In the genomic region with DNA sequence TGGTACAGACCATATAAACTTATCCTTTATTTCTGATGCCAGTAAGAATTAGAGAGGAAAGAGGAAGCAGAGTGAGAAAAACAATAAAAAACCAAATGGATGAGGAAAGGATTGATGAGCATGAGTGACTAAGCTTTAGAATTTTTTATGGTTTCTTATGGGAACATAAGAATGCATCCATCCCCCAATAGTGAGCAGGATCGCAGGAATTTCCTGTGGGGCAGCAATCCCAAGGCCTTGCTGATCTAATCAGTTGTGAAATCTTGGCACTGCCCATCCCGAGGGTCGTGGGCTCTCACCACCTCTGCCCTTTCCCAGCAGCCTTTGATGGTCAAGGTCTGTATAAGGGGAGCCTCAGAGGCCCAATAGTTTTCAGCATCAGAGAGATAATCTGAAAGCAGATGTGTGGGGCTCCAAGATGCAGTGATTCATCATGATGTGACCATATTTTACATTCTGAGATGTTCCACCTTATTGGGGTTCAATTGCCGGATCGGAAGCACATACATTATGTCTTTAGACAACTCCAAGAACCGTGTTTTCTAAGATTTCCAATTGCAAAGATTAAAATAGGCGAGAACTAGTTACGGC, we compare ENCODE assay signal across 14 cellular contexts.
DNase-seq lines count a peak whose midpoint lies in the region; ATAC-seq and TF ChIP-seq lines count a peak whose summit lies in the region.
"Had no signal": no experiment of that assay in that cellular context is flagged by ENCODE, and none has a peak within 500 bp of the region (broad histone marks: within the 10 kb centered on the region; RNA-seq: fewer than 3 reads in every experiment).

No MANE protein-coding gene starts in this region.

- no peak overlapping the region for H3K9ac ChIP-seq in IMR-90 (ENCODE audit: low read depth, low read length)

- H3K36me3 ChIP-seq in IMR-90 (ENCODE audit: control insufficient read depth, insufficient read depth, low read length) (no peaks in the 10 kb centered on the region), brain microvascular endothelial cell (replicated peaks) (no peaks in the 10 kb centered on the region), gastroesophageal sphincter (no peaks in the 10 kb centered on the region)
- H3K36me3 ChIP-seq: ovary had no signal

- WGBS in IMR-90 (ENCODE audit: extremely low coverage in 2 of 2, insufficient read length in 1 of 2), 2 experiments: 83% methylated on average over 2 of the region's 8 CpGs; no CpG with 5 or more reads in 1 of the 2 experiments
- WGBS in gastroesophageal sphincter (ENCODE audit: low coverage in 1 of 2), 2 donors: 79 to 89% methylated on average over 8 of the region's 8 CpGs

- CTCF ChIA-PET in AG04449 (lab: Yijun Ruan, JAX): no interaction called here
- CTCF ChIA-PET in IMR-90 (lab: Yijun Ruan, JAX): no interaction called here

- no peaks in the 10 kb centered on the region for H3K79me1 ChIP-seq in IMR-90 (ENCODE audit: low read depth in 1 of 2, low read length in 2 of 2)

- peak overlapping the region; percentile 100 for H2BK20ac ChIP-seq in IMR-90 (ENCODE audit: low read depth, low read length)

- in situ Hi-C loops in IMR-90 (cut with MboI; ENCODE audit: low sequenced_read_pairs): no loop called here
- in situ Hi-C loops in brain microvascular endothelial cell (cut with HindIII; ENCODE audit: low pct_ligation_motif_present, low sequenced_read_pairs): no loop called here

- BruUV-seq in IMR-90 (replicated peaks; lab: Mats Ljungman, UMichigan): no TSS peak

- peak overlapping the region; percentile 96 to 99 for H4K8ac ChIP-seq in IMR-90 (ENCODE audit: low read depth in 2 of 2, low read length in 2 of 2)

- no peaks in the 10 kb centered on the region for H3K27me3 ChIP-seq in IMR-90 (ENCODE audit: control insufficient read depth, insufficient read depth, low read length)
- no peaks in the 10 kb centered on the region for H3K27me3 ChIP-seq in brain microvascular endothelial cell (replicated peaks)
- no peaks in the 10 kb centered on the region for H3K27me3 ChIP-seq in gastroesophageal sphincter
- H3K27me3 ChIP-seq: ovary had no signal

- peaks cover 15% of the 10 kb centered on the region for H3K4me1 ChIP-seq in IMR-90 (ENCODE audit: control insufficient read depth, insufficient read depth, low read length)
- no peaks in the 10 kb centered on the region for H3K4me1 ChIP-seq in gastroesophageal sphincter

- peak overlapping the region; percentile 100 for H2BK120ac ChIP-seq in IMR-90 (ENCODE audit: low read depth, low read length)

- peak overlapping the region; percentile 85 for H2BK5ac ChIP-seq in IMR-90 (ENCODE audit: low read depth, low read length, poor library complexity, severe bottlenecking)

- H3K18ac ChIP-seq in IMR-90 (ENCODE audit: low read depth, low read length): peak overlapping the region; percentile 95

- intact Hi-C loops in IMR-90 (cut with micrococcal nuclease): no loop called here

- peak; percentile 94 for ATAC-seq in IMR-90 (ENCODE audit: low read depth)
- no peak for ATAC-seq in HG03097 (IDR thresholded peaks at IDR 0.05; ENCODE audit: low FRiP score, unreplicated experiment)
- no peak for ATAC-seq in gastroesophageal sphincter
- no peak for ATAC-seq in HG03571 (IDR thresholded peaks at IDR 0.05; ENCODE audit: unreplicated experiment)
- ATAC-seq: esophagus mucosa had no signal

- TF ChIP-seq POLR2A in IMR-90 (IDR thresholded peaks at IDR 0.05; ENCODE audit: low read depth, low read length): no peak
- TF ChIP-seq POLR2A in gastroesophageal sphincter (IDR thresholded peaks at IDR 0.05): no peak

- no peak for TF ChIP-seq CTCF in AG04449 (IDR thresholded peaks at IDR 0.05; ENCODE audit: insufficient read depth, low read length, missing control alignments)
- no peak for TF ChIP-seq CTCF in IMR-90 (conservative IDR thresholded peaks at IDR 0.05; ENCODE audit: low read depth, low read length)
- TF ChIP-seq CTCF in brain microvascular endothelial cell (IDR thresholded peaks at IDR 0.05; ENCODE audit: low read depth, low read length, missing control alignments): no peak
- no peak for TF ChIP-seq CTCF in gastroesophageal sphincter (IDR thresholded peaks at IDR 0.05)
- no peak for TF ChIP-seq CTCF in coronary artery (IDR thresholded peaks at IDR 0.05)

- H3K9me3 ChIP-seq in IMR-90 (ENCODE audit: control insufficient read depth, insufficient read depth, low read length): no peaks in the 10 kb centered on the region
- no peaks in the 10 kb centered on the region for H3K9me3 ChIP-seq in gastroesophageal sphincter
- H3K9me3 ChIP-seq: ovary had no signal

- peak overlapping the region; percentile 100 for H2BK15ac ChIP-seq in IMR-90 (ENCODE audit: low read depth, low read length)

- peak overlapping the region; percentile 98 for H2AK5ac ChIP-seq in IMR-90 (ENCODE audit: low read depth, low read length)

- H3K4me2 ChIP-seq in IMR-90 (ENCODE audit: low read depth, low read length): peak overlapping the region; percentile 57; the same call in 1 of the 2 replicates

- peak overlapping the region; percentile 90 for H3K27ac ChIP-seq in IMR-90 (ENCODE audit: insufficient read depth, low read length)
- peak overlapping the region; percentile 73 for H3K27ac ChIP-seq in brain microvascular endothelial cell
- no peak overlapping the region for H3K27ac ChIP-seq in gastroesophageal sphincter
- no peak overlapping the region for H3K27ac ChIP-seq in coronary artery
- H3K27ac ChIP-seq: ovary had no signal

- peaks cover 9% of the 10 kb centered on the region for H3K9me1 ChIP-seq in IMR-90 (ENCODE audit: insufficient read depth, low read length)

- H3K56ac ChIP-seq in IMR-90 (ENCODE audit: extremely low read depth, insufficient read depth, low read length): peak overlapping the region; percentile 83

- no peak for TF ChIP-seq EP300 in gastroesophageal sphincter (IDR thresholded peaks at IDR 0.05)

- H4K5ac ChIP-seq in IMR-90 (ENCODE audit: low read depth, low read length): peak overlapping the region; percentile 90

- DNase-seq in AG04449 (ENCODE audit: low read depth, low spot score) (peak; percentile 78), IMR-90 (peak; percentile 92), brain microvascular endothelial cell (peak; percentile 67), foreskin melanocyte (peak; percentile 17), coronary artery (ENCODE audit: low spot score) (no peak)
- DNase-seq: activated naive CD4-positive, alpha-beta T cell; caudate nucleus; midbrain; ovary; SW 1271 had no signal

- H4K20me1 ChIP-seq in IMR-90 (ENCODE audit: insufficient read depth, low read length): no peaks in the 10 kb centered on the region

- peak overlapping the region; percentile 96 for H3K14ac ChIP-seq in IMR-90 (replicated peaks; ENCODE audit: low read depth, low read length)

- TF ChIP-seq RAD21 in IMR-90 (IDR thresholded peaks at IDR 0.05; ENCODE audit: low read length): no peak

- H3K23ac ChIP-seq in IMR-90 (ENCODE audit: low read depth, low read length): peak overlapping the region; percentile 99

- POLR2A ChIA-PET in AG04449 (lab: Yijun Ruan, JAX) (interaction anchor here (1.3 to 1.5 kb wide), 2 partner anchors 24 to 541 kb away, joined by 3 to 4 read pairs; a partner anchor contains a TSS), IMR-90 (lab: Charles Lee; ENCODE audit: unreplicated experiment) (no interaction called here)

- H2AFZ ChIP-seq in IMR-90 (replicated peaks; ENCODE audit: low read length, poor library complexity): peak overlapping the region; percentile 80

- peak overlapping the region; percentile 97 for H4K91ac ChIP-seq in IMR-90 (ENCODE audit: insufficient read depth, low read depth, low read length)

- peak overlapping the region; percentile 48 for H2AK9ac ChIP-seq in IMR-90 (replicated peaks; ENCODE audit: low read depth, low read length, poor library complexity)

- no peak overlapping the region for H3K4me3 ChIP-seq in AG04449 (ENCODE audit: low read depth, low read length)
- no peak overlapping the region for H3K4me3 ChIP-seq in IMR-90 (ENCODE audit: insufficient read depth, low read depth, low read length)
- no peak overlapping the region for H3K4me3 ChIP-seq in brain microvascular endothelial cell (ENCODE audit: low read depth, low read length)
- H3K4me3 ChIP-seq in gastroesophageal sphincter: no peak overlapping the region
- no peak overlapping the region for H3K4me3 ChIP-seq in coronary artery
- H3K4me3 ChIP-seq: ovary had no signal

- H3K4ac ChIP-seq in IMR-90 (ENCODE audit: low read depth, low read length): peak overlapping the region; percentile 100

- dilution Hi-C loops in IMR-90 (cut with HindIII; ENCODE audit: low sequenced_read_pairs, unreplicated experiment): no loop called here

TF ChIP-seq in IMR-90, 13 proteins besides CTCF, POLR2A, EP300 and RAD21:
- TF ChIP-seq MAFK (IDR thresholded peaks at IDR 0.05; ENCODE audit: low read depth, low read length) (0 out of 2 replicates have a peak, but pooled peaks have one; percentile 25), FOS (IDR thresholded peaks at IDR 0.05; ENCODE audit: low read depth, low read length) (peak; percentile 56; the same call in 1 of the 2 replicates), NFE2L2 (IDR thresholded peaks at IDR 0.05; ENCODE audit: low read depth, low read length) (peak; percentile 25; the same call in 1 of the 2 replicates), CEBPB (IDR thresholded peaks at IDR 0.05; ENCODE audit: low read depth, low read length) (peak; percentile 93)
- TF ChIP-seq, protein P1, sequence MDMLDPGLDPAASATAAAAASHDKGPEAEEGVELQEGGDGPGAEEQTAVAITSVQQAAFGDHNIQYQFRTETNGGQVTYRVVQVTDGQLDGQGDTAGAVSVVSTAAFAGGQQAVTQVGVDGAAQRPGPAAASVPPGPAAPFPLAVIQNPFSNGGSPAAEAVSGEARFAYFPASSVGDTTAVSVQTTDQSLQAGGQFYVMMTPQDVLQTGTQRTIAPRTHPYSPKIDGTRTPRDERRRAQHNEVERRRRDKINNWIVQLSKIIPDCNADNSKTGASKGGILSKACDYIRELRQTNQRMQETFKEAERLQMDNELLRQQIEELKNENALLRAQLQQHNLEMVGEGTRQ (IDR thresholded peaks at IDR 0.05; ENCODE audit: low read depth, low read length): no peak
- TF ChIP-seq, protein P2, sequence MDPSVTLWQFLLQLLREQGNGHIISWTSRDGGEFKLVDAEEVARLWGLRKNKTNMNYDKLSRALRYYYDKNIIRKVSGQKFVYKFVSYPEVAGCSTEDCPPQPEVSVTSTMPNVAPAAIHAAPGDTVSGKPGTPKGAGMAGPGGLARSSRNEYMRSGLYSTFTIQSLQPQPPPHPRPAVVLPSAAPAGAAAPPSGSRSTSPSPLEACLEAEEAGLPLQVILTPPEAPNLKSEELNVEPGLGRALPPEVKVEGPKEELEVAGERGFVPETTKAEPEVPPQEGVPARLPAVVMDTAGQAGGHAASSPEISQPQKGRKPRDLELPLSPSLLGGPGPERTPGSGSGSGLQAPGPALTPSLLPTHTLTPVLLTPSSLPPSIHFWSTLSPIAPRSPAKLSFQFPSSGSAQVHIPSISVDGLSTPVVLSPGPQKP (IDR thresholded peaks at IDR 0.05; ENCODE audit: borderline replicate concordance, low read depth, low read length): no peak

Comparison
In these comparisons a context has a peak if more than half of its experiments do, and no peak if none do; other contexts are left out.
1. H3K27ac ChIP-seq: peak in IMR-90 (single experiment) and brain microvascular endothelial cell (single experiment); none in gastroesophageal sphincter (0 of 4) and coronary artery (0 of 2).